ENCODE assay signal across 26 cellular contexts in the genomic region with DNA sequence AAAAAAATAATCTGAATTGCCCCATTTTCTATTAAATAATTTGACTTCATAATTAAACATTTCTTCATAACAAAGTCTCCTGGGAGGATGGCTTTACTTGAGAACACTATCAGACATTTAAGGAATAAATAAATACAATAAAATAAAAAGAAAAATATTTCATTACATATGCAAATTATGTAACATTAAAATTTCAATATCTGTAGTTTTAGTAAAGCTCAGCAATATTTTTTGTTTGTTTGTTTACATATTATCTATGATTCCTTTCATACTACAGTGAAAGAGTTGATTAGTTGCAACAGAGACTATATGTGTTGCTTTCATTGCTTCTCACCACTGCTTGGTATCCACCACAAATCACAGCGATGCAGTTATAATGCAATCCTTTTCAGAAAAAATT.
"Had no signal": no experiment of that assay in that cellular context is flagged by ENCODE, and none has a peak within 500 bp of the region (broad histone marks: within the 10 kb centered on the region; RNA-seq: fewer than 3 reads in every experiment).

No MANE protein-coding gene starts in this region.

- ATAC-seq: effector memory CD8-positive, alpha-beta T cell; esophagus mucosa; foreskin keratinocyte; gastrocnemius medialis; gastroesophageal sphincter; heart left ventricle; heart right ventricle had no signal

- FAIRE-seq: endothelial cell of umbilical vein had no signal

- H3K27ac ChIP-seq: colonic mucosa, coronary artery, dorsolateral prefrontal cortex, epithelial cell of prostate, esophagus muscularis mucosa, esophagus squamous epithelium, foreskin keratinocyte, gastrocnemius medialis, gastroesophageal sphincter, heart left ventricle, heart right ventricle had no signal

- H3K27ac Mint-ChIP-seq: dendritic cell treated with granulocyte-macrophage colony-stimulating factor and Interleukin-4, amounts not matched to agents 40 ng/mL and 50 ng/mL, for 4 days; effector memory CD8-positive, alpha-beta T cell; endodermal cell had no signal

- H3K36me3 ChIP-seq: colonic mucosa, esophagus muscularis mucosa, esophagus squamous epithelium, gastrocnemius medialis, gastroesophageal sphincter, heart left ventricle, heart right ventricle had no signal

- H3K4me3 ChIP-seq: colonic mucosa, coronary artery, dorsolateral prefrontal cortex, esophagus muscularis mucosa, esophagus squamous epithelium, gastrocnemius medialis, gastroesophageal sphincter, heart left ventricle, heart right ventricle had no signal

- H3K4me1 ChIP-seq: colonic mucosa, esophagus muscularis mucosa, esophagus squamous epithelium, foreskin keratinocyte, gastrocnemius medialis, gastroesophageal sphincter, heart left ventricle, heart right ventricle had no signal

- H3K27me3 Mint-ChIP-seq: dendritic cell treated with granulocyte-macrophage colony-stimulating factor and Interleukin-4, amounts not matched to agents 40 ng/mL and 50 ng/mL, for 4 days had no signal

- H3K27me3 ChIP-seq: colonic mucosa, dorsolateral prefrontal cortex, esophagus muscularis mucosa, esophagus squamous epithelium, foreskin keratinocyte, gastrocnemius medialis, gastroesophageal sphincter, heart left ventricle, heart right ventricle had no signal

- H3K4me1 Mint-ChIP-seq: endodermal cell had no signal

- H3K9me3 ChIP-seq: colonic mucosa, esophagus squamous epithelium, gastrocnemius medialis, gastroesophageal sphincter had no signal

- DNase-seq: colonic mucosa; cortex of kidney; dermis blood vessel endothelial cell; dorsolateral prefrontal cortex; effector CD4-positive, alpha-beta T cell; effector CD8-positive, alpha-beta T cell; effector memory CD4-positive, alpha-beta T cell; effector memory CD8-positive, alpha-beta T cell; endodermal cell; erythroblast; esophagus squamous epithelium; foreskin fibroblast; foreskin keratinocyte; foreskin melanocyte; gastrocnemius medialis; glutamatergic neuron; head of caudate nucleus; heart left ventricle; heart right ventricle had no signal

- H3K4me3 Mint-ChIP-seq: dendritic cell treated with granulocyte-macrophage colony-stimulating factor and Interleukin-4, amounts not matched to agents 40 ng/mL and 50 ng/mL, for 4 days; effector memory CD8-positive, alpha-beta T cell; endodermal cell had no signal
